Comparison of ENCODE assay signal across 7 cellular contexts in genomic region chr4:36037127-36037526, GRCh38.
"Had no signal": no experiment of that assay in that cellular context is flagged by ENCODE, and none has a peak within 500 bp of the region (broad histone marks: within the 10 kb centered on the region; RNA-seq: fewer than 3 reads in every experiment).

No MANE protein-coding gene starts in this region.

- H3K9me3 ChIP-seq: HAP-1 had no signal

- H3K9ac ChIP-seq: GM23248 had no signal

- H3K27ac ChIP-seq: GM23248 had no signal

- FAIRE-seq: HTR-8/SVneo had no signal

- H3K36me3 ChIP-seq: HAP-1 had no signal

- DNase-seq: GM23248, GOT3, H7, HFFc6 had no signal

- H3K4me3 ChIP-seq: GM23248, HAP-1 had no signal

- H2AFZ ChIP-seq: GM23248 had no signal

- ATAC-seq: HCT116 had no signal
